In the genomic region with DNA sequence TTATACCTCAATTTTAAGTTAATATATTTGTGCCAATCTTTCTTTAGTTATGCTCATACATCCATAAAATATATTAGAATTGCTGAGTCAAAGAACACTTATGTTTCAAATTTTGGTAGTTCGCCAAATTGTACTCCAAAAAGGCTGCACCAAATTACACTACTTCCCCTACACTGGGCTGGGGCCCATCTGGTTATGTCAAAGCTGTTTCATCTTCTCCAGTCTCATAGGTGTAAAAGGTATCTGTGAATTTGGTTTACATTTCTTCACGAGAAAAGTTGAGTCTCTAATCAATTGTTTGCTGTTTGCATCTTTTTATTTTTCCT, we compare ENCODE assay signal across 8 cellular contexts. TPM values are rescaled to one million over a fixed set of nuclear protein-coding genes. Genes with fewer than 3 reads are reported as not detected.
DNase-seq lines count a peak whose midpoint lies in the region; ATAC-seq and TF ChIP-seq lines count a peak whose summit lies in the region.

No MANE protein-coding gene starts in this region.

- H3K9me3 ChIP-seq in SJCRH30 (replicated peaks) (no peaks in the 10 kb centered on the region), esophagus muscularis mucosa (no peaks in the 10 kb centered on the region)

- TF ChIP-seq CTCF in esophagus muscularis mucosa (IDR thresholded peaks at IDR 0.05) = no peak
- TF ChIP-seq CTCF in retinal pigment epithelial cell (conservative IDR thresholded peaks at IDR 0.05; ENCODE audit: low read depth, low read length) = no peak

- no peak for TF ChIP-seq POLR2A in esophagus muscularis mucosa (IDR thresholded peaks at IDR 0.05; ENCODE audit: low read depth)

- peaks cover 12% of the 10 kb centered on the region for H3K4me1 ChIP-seq in SJCRH30
- peaks cover 13 to 53% (median 45%) of the 10 kb centered on the region in 4 donors for H3K4me1 ChIP-seq in esophagus muscularis mucosa

- no peak for TF ChIP-seq EP300 in esophagus muscularis mucosa (IDR thresholded peaks at IDR 0.05)

- H3K4me3 ChIP-seq in H7 (ENCODE audit: insufficient read depth, low read depth, low read length) (peak overlapping the region; percentile 6; the same call in 1 of the 2 replicates), SJCRH30 (peak overlapping the region; percentile 90), esophagus muscularis mucosa (peak overlapping the region; percentile 68 to 79 (median 76)), retinal pigment epithelial cell (ENCODE audit: low read length) (peak overlapping the region; percentile 43)

- 58% methylated on average over 2 of the region's 2 CpGs for WGBS in esophagus muscularis mucosa

- DNase-seq in H7 = no peak
- no peak for DNase-seq in SJCRH30
- DNase-seq in esophagus muscularis mucosa (ENCODE audit: extremely low spot score) = no peak
- DNase-seq in retinal pigment epithelial cell (ENCODE audit: low read depth) = no peak
- DNase-seq in amniotic stem cell (lab: John Stamatoyannopoulos, UW) = no peak
- no peak for DNase-seq in stimulated activated CD4-positive, alpha-beta T cell treated with anti-CD3 and anti-CD28 coated beads, Interleukin-4, amount 100 ng/mL, for 24 hours
- DNase-seq in NCI-H526 treated with DMSO at 0.1 percent for 48 hours (lab: John Stamatoyannopoulos, UW) = no peak

- no peak for ATAC-seq in HG02798 (IDR thresholded peaks at IDR 0.05; ENCODE audit: poor library complexity, unreplicated experiment)

- H3K27me3 ChIP-seq in H7 (ENCODE audit: control insufficient read depth, insufficient read depth, low read length) (no peaks in the 10 kb centered on the region), SJCRH30 (no peaks in the 10 kb centered on the region), esophagus muscularis mucosa (no peaks in the 10 kb centered on the region)

- no peaks in the 10 kb centered on the region for H3K36me3 ChIP-seq in H7 (replicated peaks; ENCODE audit: control insufficient read depth, insufficient read depth, low read length)
- H3K36me3 ChIP-seq in SJCRH30 = no peaks in the 10 kb centered on the region
- no peaks in the 10 kb centered on the region for H3K36me3 ChIP-seq in esophagus muscularis mucosa

- H3K27ac ChIP-seq in SJCRH30 = no peak overlapping the region
- H3K27ac ChIP-seq in esophagus muscularis mucosa (replicated peaks in 1 of 4) = peak overlapping the region; percentile 72 to 90 (median 84)

- intact Hi-C loops in esophagus muscularis mucosa (cut with DNase I) = no loop called here

RNA-seq across cellular contexts. Expression of a gene that starts 0.7 kb away (rescaled TPM):
- 0.15 and 0.52 TPM in 2 replicates for total RNA-seq in H7 (2014; rRNA removed; shearing (Covaris generic))
- total RNA-seq in SJCRH30 (2014; rRNA removed; shearing (Covaris generic)) = 0.76 and 0.87 TPM in 2 replicates
- total RNA-seq in esophagus muscularis mucosa = 1 to 10 TPM in 3 of 4 donors, under 1 TPM in 1; 0.83 to 4.6 (median 1.4) TPM

Comparison
In these comparisons a context has a peak if more than half of its experiments do, and no peak if none do; other contexts are left out.
1. H3K4me3 ChIP-seq: peak in every context shown above with its lines; median percentile 90 in SJCRH30; 76 in esophagus muscularis mucosa; 43 in retinal pigment epithelial cell; 6 in H7.